ENCODE assay signal across 20 cellular contexts in the genomic region with DNA sequence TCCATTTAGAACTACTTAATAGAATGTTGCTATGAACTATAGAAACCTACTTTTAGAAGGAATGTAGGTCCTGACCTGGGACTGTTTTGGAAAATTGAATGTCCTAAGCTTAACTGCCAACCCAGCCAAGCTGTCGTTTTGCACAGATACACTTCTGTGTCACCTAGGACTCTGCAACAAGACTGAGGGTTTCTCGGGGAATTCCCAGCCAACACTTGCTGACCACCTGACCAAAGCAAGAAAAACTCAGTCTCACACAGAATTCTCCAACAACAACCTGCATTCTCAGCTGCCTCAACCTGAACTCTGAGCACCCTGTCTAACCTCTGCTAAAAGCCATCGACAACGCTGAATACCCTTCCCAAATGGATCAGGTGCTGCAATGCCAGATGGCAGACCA.
DNase-seq lines count a peak whose midpoint lies in the region; ATAC-seq, FAIRE-seq and TF ChIP-seq lines count a peak whose summit lies in the region.
"Had no signal": no experiment of that assay in that cellular context is flagged by ENCODE, and none has a peak within 500 bp of the region (broad histone marks: within the 10 kb centered on the region; RNA-seq: fewer than 3 reads in every experiment).

No MANE protein-coding gene starts in this region.

- H3K9me3 ChIP-seq in GM12878 (replicated peaks; ENCODE audit: control insufficient read depth, insufficient read depth, low read length), result no peaks in the 10 kb centered on the region
- H3K9me3 ChIP-seq in CD8-positive, alpha-beta memory T cell (ENCODE audit: low read length), result no peaks in the 10 kb centered on the region
- H3K9me3 ChIP-seq: Caco-2, SJCRH30 had no signal

- FAIRE-seq in GM12878 (lab: Jason Lieb, UNC), result no peak

- no peak overlapping the region for H3K27ac Mint-ChIP-seq in CD8-positive, alpha-beta memory T cell
- H3K27ac Mint-ChIP-seq: T-helper 2 cell treated with Interferon-gamma antibody and Interleukin-4, amounts not matched to agents 5 μg/mL and 100 μg/mL, for 36 hours had no signal

- peak; percentile 23 for DNase-seq in GM13976 (ENCODE audit: low spot score)
- DNase-seq in GM12878 (ENCODE audit: low read depth, low spot score), result no peak
- no peak for DNase-seq in activated CD8-positive, alpha-beta memory T cell treated with anti-CD3 and anti-CD28 coated beads for 24 hours
- no peak for DNase-seq in CD8-positive, alpha-beta memory T cell
- no peak for DNase-seq in cerebellum (ENCODE audit: low spot score)
- no peak for DNase-seq in NCI-H2107 treated with DMSO at 0.1 percent for 48 hours (lab: John Stamatoyannopoulos, UW; ENCODE audit: unreplicated experiment)
- DNase-seq: ACHN, Caco-2, DMS53, IMR-90, Kasumi-1, NCI-H1105, NCI-H1694, PC-9, SJCRH30, SW 1271 had no signal

- H3K9me3 Mint-ChIP-seq in CD8-positive, alpha-beta memory T cell, result no peaks in the 10 kb centered on the region
- H3K9me3 Mint-ChIP-seq: T-helper 2 cell treated with Interferon-gamma antibody and Interleukin-4, amounts not matched to agents 5 μg/mL and 100 μg/mL, for 36 hours had no signal

- TF ChIP-seq RAD21 in GM12878 (IDR thresholded peaks at IDR 0.05; ENCODE audit: insufficient read depth, low read depth, low read length), result no peak

- CTCF ChIA-PET in GM12878 (lab: Yijun Ruan, JAX), result no interaction called here
- CTCF ChIA-PET in CD8-positive, alpha-beta memory T cell (lab: Charles Lee), result interaction anchor here (0.6 kb wide), 1 partner anchor 300 kb away, joined by 4 read pairs; no protein-coding TSS in a partner anchor

- H3K4me3 Mint-ChIP-seq in CD8-positive, alpha-beta memory T cell, result no peak overlapping the region
- H3K4me3 Mint-ChIP-seq: T-helper 2 cell treated with Interferon-gamma antibody and Interleukin-4, amounts not matched to agents 5 μg/mL and 100 μg/mL, for 36 hours had no signal

- SMC1A ChIA-PET in GM12878 (lab: Charles Lee; ENCODE audit: uncharacterized antibody, unreplicated experiment), result no interaction called here

- H4K20me1 ChIP-seq in GM12878 (ENCODE audit: control insufficient read depth, insufficient read depth), result no peaks in the 10 kb centered on the region

- no TSS peak for BruUV-seq in GM12878 (replicated peaks; lab: Mats Ljungman, UMichigan)

- H3K4me1 ChIP-seq in GM12878 (ENCODE audit: control insufficient read depth, insufficient read depth, low read length), result no peaks in the 10 kb centered on the region
- H3K4me1 ChIP-seq in CD8-positive, alpha-beta memory T cell (ENCODE audit: insufficient read depth, low read length), result no peaks in the 10 kb centered on the region
- H3K4me1 ChIP-seq: Caco-2, SJCRH30 had no signal

- TF ChIP-seq CTCF in GM13976 (IDR thresholded peaks at IDR 0.05; ENCODE audit: borderline replicate concordance, control extremely low read depth, extremely low read depth, insufficient read depth, missing control alignments) (no peak), GM12878 (IDR thresholded peaks at IDR 0.05 in 2 of 3, conservative IDR thresholded peaks at IDR 0.05 in 1 of 3; ENCODE audit: control insufficient read depth in 2 of 3, extremely low read depth in 1 of 3, insufficient read depth in 1 of 3, low read depth in 3 of 3, low read length in 3 of 3) (no peak)

- ATAC-seq in GM18867 (IDR thresholded peaks at IDR 0.05; ENCODE audit: unreplicated experiment), result peak; percentile 90
- peak; percentile 84 for ATAC-seq in HG02798 (IDR thresholded peaks at IDR 0.05; ENCODE audit: poor library complexity, unreplicated experiment)
- ATAC-seq in GM12878, result peak; percentile 93
- ATAC-seq: HCT116 had no signal

- H3K27me3 ChIP-seq in GM12878 (replicated peaks in 1 of 2; ENCODE audit: control insufficient read depth in 2 of 2, insufficient read depth in 2 of 2, low read length in 1 of 2), result no peaks in the 10 kb centered on the region
- no peaks in the 10 kb centered on the region for H3K27me3 ChIP-seq in CD8-positive, alpha-beta memory T cell (ENCODE audit: insufficient read depth, low read length, poor library complexity, severe bottlenecking)
- H3K27me3 ChIP-seq: SJCRH30 had no signal

- H3K9ac ChIP-seq in GM12878 (ENCODE audit: control insufficient read depth, insufficient read depth, low read length), result no peak overlapping the region

- no peaks in the 10 kb centered on the region for H3K4me1 Mint-ChIP-seq in CD8-positive, alpha-beta memory T cell

- no peak overlapping the region for H3K4me3 ChIP-seq in GM12878
- no peak overlapping the region for H3K4me3 ChIP-seq in CD8-positive, alpha-beta memory T cell (ENCODE audit: low read length)
- H3K4me3 ChIP-seq: PC-9, SJCRH30 had no signal

- H3K36me3 Mint-ChIP-seq in CD8-positive, alpha-beta memory T cell, result no peaks in the 10 kb centered on the region

- POLR2A ChIA-PET in GM12878 (lab: Charles Lee), result no interaction called here
- POLR2A ChIA-PET in CD8-positive, alpha-beta memory T cell (lab: Charles Lee), result no interaction called here

- 60% methylated on average over 4 of the region's 4 CpGs for WGBS in GM12878 (ENCODE audit: insufficient coverage, insufficient replicate concordance, low lambda C conversion rate, missing lambda C conversion rate)

- H3K27me3 Mint-ChIP-seq in CD8-positive, alpha-beta memory T cell, result peaks cover 16 to 36% of the 10 kb centered on the region in 2 donors

- H2AFZ ChIP-seq in GM12878 (ENCODE audit: control insufficient read depth, low read depth, low read length), result no peak overlapping the region
- H2AFZ ChIP-seq: PC-9 had no signal

- H3K79me2 ChIP-seq in GM12878 (ENCODE audit: control insufficient read depth, insufficient read depth, low read length), result no peaks in the 10 kb centered on the region

- RAD21 ChIA-PET in GM12878 (lab: Charles Lee; ENCODE audit: unreplicated experiment), result no interaction called here

- intact Hi-C loops in GM12878 (cut with micrococcal nuclease; ENCODE audit: unreplicated experiment), result no loop called here

- TF ChIP-seq EP300 in GM12878 (IDR thresholded peaks at IDR 0.05; ENCODE audit: borderline replicate concordance in 1 of 2, control insufficient read depth in 1 of 2, low read depth in 2 of 2, low read length in 2 of 2), result no peak

- no peaks in the 10 kb centered on the region for H3K36me3 ChIP-seq in GM12878 (ENCODE audit: control insufficient read depth in 2 of 2, insufficient read depth in 2 of 2, low read length in 1 of 2)
- no peaks in the 10 kb centered on the region for H3K36me3 ChIP-seq in CD8-positive, alpha-beta memory T cell (ENCODE audit: insufficient read depth, low read length)
- H3K36me3 ChIP-seq: SJCRH30 had no signal

- no peak for TF ChIP-seq POLR2A in GM12878 (IDR thresholded peaks at IDR 0.05; ENCODE audit: low read depth, low read length)

- in situ Hi-C loops in GM13976 (cut with MboI; ENCODE audit: low sequenced_read_pairs, unreplicated experiment) (no loop called here), GM12878 (cut with MboI) (no loop called here)

- H3K4me2 ChIP-seq in GM12878 (ENCODE audit: control insufficient read depth, insufficient read depth), result no peak overlapping the region
- H3K4me2 ChIP-seq: PC-9 had no signal

- no peak overlapping the region for H3K27ac ChIP-seq in GM12878 (ENCODE audit: control insufficient read depth, insufficient read depth)
- H3K27ac ChIP-seq in CD8-positive, alpha-beta memory T cell (ENCODE audit: low read depth, low read length), result no peak overlapping the region
- H3K27ac ChIP-seq: PC-9, SJCRH30 had no signal

TF ChIP-seq in GM12878, 131 proteins besides CTCF, POLR2A, EP300 and RAD21:
- TF ChIP-seq SMAD5 (IDR thresholded peaks at IDR 0.05; ENCODE audit: low read depth) (no peak), RUNX3 (IDR thresholded peaks at IDR 0.05; ENCODE audit: low read length) (peak; percentile 35), RAD51 (IDR thresholded peaks at IDR 0.05) (peak; percentile 64), ZNF24 (IDR thresholded peaks at IDR 0.05) (no peak), NFIC (IDR thresholded peaks at IDR 0.05; ENCODE audit: low read depth, low read length) (no peak), JUNB (IDR thresholded peaks at IDR 0.05) (no peak), POLR2AphosphoS2 (IDR thresholded peaks at IDR 0.05; ENCODE audit: low read depth, low read length) (no peak)
- TF ChIP-seq, protein P1, sequence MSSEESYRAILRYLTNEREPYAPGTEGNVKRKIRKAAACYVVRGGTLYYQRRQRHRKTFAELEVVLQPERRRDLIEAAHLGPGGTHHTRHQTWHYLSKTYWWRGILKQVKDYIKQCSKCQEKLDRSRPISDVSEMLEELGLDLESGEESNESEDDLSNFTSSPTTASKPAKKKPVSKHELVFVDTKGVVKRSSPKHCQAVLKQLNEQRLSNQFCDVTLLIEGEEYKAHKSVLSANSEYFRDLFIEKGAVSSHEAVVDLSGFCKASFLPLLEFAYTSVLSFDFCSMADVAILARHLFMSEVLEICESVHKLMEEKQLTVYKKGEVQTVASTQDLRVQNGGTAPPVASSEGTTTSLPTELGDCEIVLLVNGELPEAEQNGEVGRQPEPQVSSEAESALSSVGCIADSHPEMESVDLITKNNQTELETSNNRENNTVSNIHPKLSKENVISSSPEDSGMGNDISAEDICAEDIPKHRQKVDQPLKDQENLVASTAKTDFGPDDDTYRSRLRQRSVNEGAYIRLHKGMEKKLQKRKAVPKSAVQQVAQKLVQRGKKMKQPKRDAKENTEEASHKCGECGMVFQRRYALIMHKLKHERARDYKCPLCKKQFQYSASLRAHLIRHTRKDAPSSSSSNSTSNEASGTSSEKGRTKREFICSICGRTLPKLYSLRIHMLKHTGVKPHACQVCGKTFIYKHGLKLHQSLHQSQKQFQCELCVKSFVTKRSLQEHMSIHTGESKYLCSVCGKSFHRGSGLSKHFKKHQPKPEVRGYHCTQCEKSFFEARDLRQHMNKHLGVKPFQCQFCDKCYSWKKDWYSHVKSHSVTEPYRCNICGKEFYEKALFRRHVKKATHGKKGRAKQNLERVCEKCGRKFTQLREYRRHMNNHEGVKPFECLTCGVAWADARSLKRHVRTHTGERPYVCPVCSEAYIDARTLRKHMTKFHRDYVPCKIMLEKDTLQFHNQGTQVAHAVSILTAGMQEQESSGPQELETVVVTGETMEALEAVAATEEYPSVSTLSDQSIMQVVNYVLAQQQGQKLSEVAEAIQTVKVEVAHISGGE (CRISPR knock-in tag; IDR thresholded peaks at IDR 0.05), result no peak
